Comparison of ENCODE assay signal across 26 cellular contexts in genomic region chr19:31261019-31261595, GRCh38.
DNase-seq lines count a peak whose midpoint lies in the region; ATAC-seq and TF ChIP-seq lines count a peak whose summit lies in the region.
"Had no signal": no experiment of that assay in that cellular context is flagged by ENCODE, and none has a peak within 500 bp of the region (broad histone marks: within the 10 kb centered on the region; RNA-seq: fewer than 3 reads in every experiment).

No MANE protein-coding gene starts in this region.

- 43 to 46% methylated on average over 3 of the region's 3 CpGs for WGBS in GM23248 (ENCODE audit: low coverage in 1 of 2, low lambda C conversion rate in 2 of 2, missing lambda C conversion rate in 2 of 2), 2 experiments
- WGBS in mesenchymal stem cell: 51% methylated on average over 3 of the region's 3 CpGs
- 46% methylated on average over 3 of the region's 3 CpGs for WGBS in suprapubic skin

- peak overlapping the region; percentile 16 to 79 for H2BK12ac ChIP-seq in mesenchymal stem cell (ENCODE audit: low read length in 2 of 2)

- TF ChIP-seq CTCF in chondrocyte (IDR thresholded peaks at IDR 0.05) (no peak), suprapubic skin (IDR thresholded peaks at IDR 0.05) (no peak)

- H3K27me3 ChIP-seq in GM23248 (replicated peaks; ENCODE audit: insufficient read depth) (no peaks in the 10 kb centered on the region), mesenchymal stem cell (ENCODE audit: control insufficient read depth in 1 of 2, insufficient read depth in 1 of 2, low read length in 2 of 2) (no peaks in the 10 kb centered on the region), suprapubic skin (no peaks in the 10 kb centered on the region)

- H4K91ac ChIP-seq in mesenchymal stem cell (ENCODE audit: low read length): peak overlapping the region; percentile 83

- peak overlapping the region; percentile 77 for H2BK120ac ChIP-seq in mesenchymal stem cell (ENCODE audit: low read depth, low read length)

- H3K27ac Mint-ChIP-seq in chondrocyte (ENCODE audit: unreplicated experiment): peak overlapping the region; percentile 53
- H3K27ac Mint-ChIP-seq: activated naive CD8-positive, alpha-beta T cell treated with anti-CD3 and anti-CD28 coated beads, Interleukin-2, amount 10 ng/mL, durations not matched to agents 7 days and 5 days; B cell; memory B cell; WTC11 had no signal

- H3K36me3 ChIP-seq in GM23248 (ENCODE audit: low read depth) (no peaks in the 10 kb centered on the region), mesenchymal stem cell (ENCODE audit: control insufficient read depth in 1 of 2, insufficient read depth in 2 of 2, low read depth in 1 of 2, low read length in 2 of 2) (no peaks in the 10 kb centered on the region), suprapubic skin (no peaks in the 10 kb centered on the region)
- H3K36me3 ChIP-seq: tibial artery had no signal

- peak overlapping the region; percentile 81 for H4K8ac ChIP-seq in mesenchymal stem cell (ENCODE audit: low read length)

- H2BK15ac ChIP-seq in mesenchymal stem cell (ENCODE audit: low read depth, poor library complexity, severe bottlenecking): peak overlapping the region; percentile 87

- H3K79me1 ChIP-seq in mesenchymal stem cell (replicated peaks; ENCODE audit: low read length, poor library complexity, severe bottlenecking): no peaks in the 10 kb centered on the region

- no peak for TF ChIP-seq POLR2A in suprapubic skin (IDR thresholded peaks at IDR 0.05)

- no peaks in the 10 kb centered on the region for H3K27me3 Mint-ChIP-seq in chondrocyte (ENCODE audit: low read depth)
- H3K27me3 Mint-ChIP-seq: B cell, memory B cell had no signal

- H3K4me1 ChIP-seq in GM23248 (ENCODE audit: insufficient read depth) (peaks cover 15% of the 10 kb centered on the region), mesenchymal stem cell (ENCODE audit: control insufficient read depth, insufficient read depth, low read depth, low read length) (peaks cover 3% of the 10 kb centered on the region), suprapubic skin (peaks cover 25% of the 10 kb centered on the region)

- H2AFZ ChIP-seq in GM23248 (peak overlapping the region; percentile 3; the same call in 1 of the 2 replicates), mesenchymal stem cell (ENCODE audit: low read depth, low read length) (no peak overlapping the region)

- no peaks in the 10 kb centered on the region for H3K9me2 ChIP-seq in GM23248 (ENCODE audit: insufficient read depth)

- no peaks in the 10 kb centered on the region for H3K79me2 ChIP-seq in GM23248 (ENCODE audit: insufficient read depth)

- H3K9ac ChIP-seq in GM23248 (no peak overlapping the region), mesenchymal stem cell (ENCODE audit: low read length) (no peak overlapping the region)
- H3K9ac ChIP-seq: KMS-11 had no signal

- H3K14ac ChIP-seq in mesenchymal stem cell (ENCODE audit: low read length in 2 of 2): no peak overlapping the region

- no peaks in the 10 kb centered on the region for H3F3A ChIP-seq in GM23248 (ENCODE audit: insufficient read depth)

- peaks cover 23% of the 10 kb centered on the region for H3K4me1 Mint-ChIP-seq in chondrocyte (ENCODE audit: low read depth)
- H3K4me1 Mint-ChIP-seq: B cell; central memory CD8-positive, alpha-beta T cell; memory B cell had no signal

- peak overlapping the region; percentile 34 to 73 for H3K4ac ChIP-seq in mesenchymal stem cell (ENCODE audit: low read depth in 1 of 2, low read length in 2 of 2)

- H3K36me3 Mint-ChIP-seq in chondrocyte (ENCODE audit: low read depth): no peaks in the 10 kb centered on the region
- H3K36me3 Mint-ChIP-seq: activated naive CD8-positive, alpha-beta T cell treated with anti-CD3 and anti-CD28 coated beads, Interleukin-2, amount 10 ng/mL, durations not matched to agents 7 days and 5 days; memory B cell; WTC11 had no signal

- in situ Hi-C loops in GM23248 (cut with MboI): no loop called here

- TF ChIP-seq EP300 in suprapubic skin (IDR thresholded peaks at IDR 0.05): no peak

- H3K9me3 ChIP-seq in GM23248 (ENCODE audit: low read depth) (no peaks in the 10 kb centered on the region), mesenchymal stem cell (ENCODE audit: control insufficient read depth, low read length) (no peaks in the 10 kb centered on the region), suprapubic skin (no peaks in the 10 kb centered on the region)
- H3K9me3 ChIP-seq: tibial artery had no signal

- H3K18ac ChIP-seq in mesenchymal stem cell (ENCODE audit: low read depth in 1 of 2, low read length in 2 of 2): peak overlapping the region; percentile 58 to 90

- no peaks in the 10 kb centered on the region for H4K20me1 ChIP-seq in GM23248 (ENCODE audit: insufficient read depth)

- no peak overlapping the region for H3K23ac ChIP-seq in mesenchymal stem cell (ENCODE audit: low read length in 2 of 2)

- H2BK5ac ChIP-seq in mesenchymal stem cell (ENCODE audit: low read depth, low read length, poor library complexity, severe bottlenecking): no peak overlapping the region

- DNase-seq in GM23248 (no peak), chondrocyte (ENCODE audit: low spot score) (no peak), mesenchymal stem cell (no peak), suprapubic skin (ENCODE audit: low spot score in 2 of 2) (no peak), NCI-H345 treated with DMSO at 0.1 percent for 48 hours (lab: John Stamatoyannopoulos, UW; ENCODE audit: unreplicated experiment) (no peak)
- DNase-seq in activated CD4-positive, alpha-beta T cell treated with anti-CD3 and anti-CD28 coated beads, Interleukin-2, amount 50 U/mL, for 4 hours: no peak
- DNase-seq: activated effector memory CD4-positive, alpha-beta T cell treated with anti-CD3 and anti-CD28 coated beads, Interleukin-2, amount 50 U/mL, for 16 hours; activated naive CD8-positive, alpha-beta T cell treated with anti-CD3 and anti-CD28 coated beads, Interleukin-2, amount 10 ng/mL, durations not matched to agents 7 days and 5 days; dorsolateral prefrontal cortex; foreskin fibroblast; GOT3; MV-4-11; NCI-H2171 treated with DMSO at 0.1 percent for 48 hours; NCI-H526; occipital lobe; retina; stimulated activated CD4-positive, alpha-beta T cell treated with anti-CD3 and anti-CD28 coated beads, Interleukin-4, amount 100 ng/mL, for 4 hours; stimulated activated naive CD4-positive, alpha-beta T cell treated with Interleukin-2 at 50 U/mL for 16 hours; T-helper 9 cell had no signal

- H3K4me3 ChIP-seq in GM23248 (no peak overlapping the region), mesenchymal stem cell (ENCODE audit: insufficient read depth in 1 of 2, low read depth in 1 of 2, low read length in 2 of 2) (no peak overlapping the region), suprapubic skin (no peak overlapping the region)
- H3K4me3 ChIP-seq: tibial artery had no signal

- no peak for ATAC-seq in HG03520 (IDR thresholded peaks at IDR 0.05; ENCODE audit: unreplicated experiment)
- ATAC-seq: WTC11 had no signal

- no peak overlapping the region for H2AK5ac ChIP-seq in mesenchymal stem cell (ENCODE audit: low read length, severe bottlenecking)

- H3K4me2 ChIP-seq in GM23248 (ENCODE audit: unreplicated experiment) (peak overlapping the region; percentile 19), mesenchymal stem cell (ENCODE audit: low read length, poor library complexity, severe bottlenecking) (no peak overlapping the region)
- H3K4me2 ChIP-seq: KMS-11 had no signal

- H3K9me3 Mint-ChIP-seq in chondrocyte (ENCODE audit: low read depth): no peaks in the 10 kb centered on the region
- H3K9me3 Mint-ChIP-seq: activated naive CD8-positive, alpha-beta T cell treated with anti-CD3 and anti-CD28 coated beads, Interleukin-2, amount 10 ng/mL, durations not matched to agents 7 days and 5 days; central memory CD8-positive, alpha-beta T cell; memory B cell; WTC11 had no signal

- H3K4me3 Mint-ChIP-seq in chondrocyte (ENCODE audit: unreplicated experiment): no peak overlapping the region
- H3K4me3 Mint-ChIP-seq: activated naive CD8-positive, alpha-beta T cell treated with anti-CD3 and anti-CD28 coated beads, Interleukin-2, amount 10 ng/mL, durations not matched to agents 7 days and 5 days; B cell; central memory CD8-positive, alpha-beta T cell; memory B cell; WTC11 had no signal

- H3K27ac ChIP-seq in GM23248 (no peak overlapping the region), mesenchymal stem cell (ENCODE audit: low read length, poor library complexity, severe bottlenecking) (no peak overlapping the region), suprapubic skin (peak overlapping the region; percentile 29)
- H3K27ac ChIP-seq: dorsolateral prefrontal cortex, KMS-11, tibial artery had no signal
